Comparison of ENCODE assay signal across 1 cellular context in the genomic region with DNA sequence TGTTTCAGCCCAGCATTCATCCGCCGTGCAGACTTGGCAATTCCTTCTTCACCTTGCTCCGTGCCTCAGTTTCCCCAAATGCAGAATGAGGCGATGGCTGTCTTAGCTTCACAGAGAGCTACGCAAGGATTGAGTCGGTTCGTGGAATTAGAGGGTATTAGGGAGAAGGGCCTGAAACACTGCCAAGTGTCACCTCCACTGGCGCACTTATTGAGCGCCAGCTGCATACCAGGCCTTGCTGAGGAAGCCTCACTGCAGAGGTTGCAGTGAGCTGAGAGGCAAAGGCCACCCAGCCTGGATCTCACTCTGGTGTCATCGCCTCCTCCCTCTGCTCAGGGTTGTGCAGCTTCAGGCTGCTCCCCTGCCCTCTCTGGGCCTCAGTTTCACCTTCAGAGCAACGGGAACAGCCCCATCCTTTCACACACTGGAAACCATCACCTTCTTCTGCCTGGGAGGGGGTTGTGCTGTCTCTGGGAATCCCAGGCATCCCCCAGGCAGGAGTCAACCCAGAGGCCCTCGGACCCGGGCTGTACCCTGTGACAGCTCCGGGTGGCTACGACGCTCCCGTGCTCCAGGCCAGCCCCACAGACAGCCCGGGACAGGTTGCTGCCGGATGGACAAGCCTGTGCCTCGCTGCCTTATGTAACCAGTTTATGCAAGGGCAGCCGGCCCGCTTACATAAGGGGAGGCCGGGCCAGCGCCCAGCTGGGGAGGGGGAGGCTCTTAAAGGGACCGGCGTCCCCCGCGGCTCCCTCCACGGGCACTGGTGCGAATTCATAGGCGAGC.
TF ChIP-seq lines count a peak whose summit lies in the region.

No MANE protein-coding gene starts in this region.

TF ChIP-seq in GM23338, 12 proteins besides CTCF, POLR2A, EP300 and RAD21 (continued from another document):
- TF ChIP-seq, protein P1, sequence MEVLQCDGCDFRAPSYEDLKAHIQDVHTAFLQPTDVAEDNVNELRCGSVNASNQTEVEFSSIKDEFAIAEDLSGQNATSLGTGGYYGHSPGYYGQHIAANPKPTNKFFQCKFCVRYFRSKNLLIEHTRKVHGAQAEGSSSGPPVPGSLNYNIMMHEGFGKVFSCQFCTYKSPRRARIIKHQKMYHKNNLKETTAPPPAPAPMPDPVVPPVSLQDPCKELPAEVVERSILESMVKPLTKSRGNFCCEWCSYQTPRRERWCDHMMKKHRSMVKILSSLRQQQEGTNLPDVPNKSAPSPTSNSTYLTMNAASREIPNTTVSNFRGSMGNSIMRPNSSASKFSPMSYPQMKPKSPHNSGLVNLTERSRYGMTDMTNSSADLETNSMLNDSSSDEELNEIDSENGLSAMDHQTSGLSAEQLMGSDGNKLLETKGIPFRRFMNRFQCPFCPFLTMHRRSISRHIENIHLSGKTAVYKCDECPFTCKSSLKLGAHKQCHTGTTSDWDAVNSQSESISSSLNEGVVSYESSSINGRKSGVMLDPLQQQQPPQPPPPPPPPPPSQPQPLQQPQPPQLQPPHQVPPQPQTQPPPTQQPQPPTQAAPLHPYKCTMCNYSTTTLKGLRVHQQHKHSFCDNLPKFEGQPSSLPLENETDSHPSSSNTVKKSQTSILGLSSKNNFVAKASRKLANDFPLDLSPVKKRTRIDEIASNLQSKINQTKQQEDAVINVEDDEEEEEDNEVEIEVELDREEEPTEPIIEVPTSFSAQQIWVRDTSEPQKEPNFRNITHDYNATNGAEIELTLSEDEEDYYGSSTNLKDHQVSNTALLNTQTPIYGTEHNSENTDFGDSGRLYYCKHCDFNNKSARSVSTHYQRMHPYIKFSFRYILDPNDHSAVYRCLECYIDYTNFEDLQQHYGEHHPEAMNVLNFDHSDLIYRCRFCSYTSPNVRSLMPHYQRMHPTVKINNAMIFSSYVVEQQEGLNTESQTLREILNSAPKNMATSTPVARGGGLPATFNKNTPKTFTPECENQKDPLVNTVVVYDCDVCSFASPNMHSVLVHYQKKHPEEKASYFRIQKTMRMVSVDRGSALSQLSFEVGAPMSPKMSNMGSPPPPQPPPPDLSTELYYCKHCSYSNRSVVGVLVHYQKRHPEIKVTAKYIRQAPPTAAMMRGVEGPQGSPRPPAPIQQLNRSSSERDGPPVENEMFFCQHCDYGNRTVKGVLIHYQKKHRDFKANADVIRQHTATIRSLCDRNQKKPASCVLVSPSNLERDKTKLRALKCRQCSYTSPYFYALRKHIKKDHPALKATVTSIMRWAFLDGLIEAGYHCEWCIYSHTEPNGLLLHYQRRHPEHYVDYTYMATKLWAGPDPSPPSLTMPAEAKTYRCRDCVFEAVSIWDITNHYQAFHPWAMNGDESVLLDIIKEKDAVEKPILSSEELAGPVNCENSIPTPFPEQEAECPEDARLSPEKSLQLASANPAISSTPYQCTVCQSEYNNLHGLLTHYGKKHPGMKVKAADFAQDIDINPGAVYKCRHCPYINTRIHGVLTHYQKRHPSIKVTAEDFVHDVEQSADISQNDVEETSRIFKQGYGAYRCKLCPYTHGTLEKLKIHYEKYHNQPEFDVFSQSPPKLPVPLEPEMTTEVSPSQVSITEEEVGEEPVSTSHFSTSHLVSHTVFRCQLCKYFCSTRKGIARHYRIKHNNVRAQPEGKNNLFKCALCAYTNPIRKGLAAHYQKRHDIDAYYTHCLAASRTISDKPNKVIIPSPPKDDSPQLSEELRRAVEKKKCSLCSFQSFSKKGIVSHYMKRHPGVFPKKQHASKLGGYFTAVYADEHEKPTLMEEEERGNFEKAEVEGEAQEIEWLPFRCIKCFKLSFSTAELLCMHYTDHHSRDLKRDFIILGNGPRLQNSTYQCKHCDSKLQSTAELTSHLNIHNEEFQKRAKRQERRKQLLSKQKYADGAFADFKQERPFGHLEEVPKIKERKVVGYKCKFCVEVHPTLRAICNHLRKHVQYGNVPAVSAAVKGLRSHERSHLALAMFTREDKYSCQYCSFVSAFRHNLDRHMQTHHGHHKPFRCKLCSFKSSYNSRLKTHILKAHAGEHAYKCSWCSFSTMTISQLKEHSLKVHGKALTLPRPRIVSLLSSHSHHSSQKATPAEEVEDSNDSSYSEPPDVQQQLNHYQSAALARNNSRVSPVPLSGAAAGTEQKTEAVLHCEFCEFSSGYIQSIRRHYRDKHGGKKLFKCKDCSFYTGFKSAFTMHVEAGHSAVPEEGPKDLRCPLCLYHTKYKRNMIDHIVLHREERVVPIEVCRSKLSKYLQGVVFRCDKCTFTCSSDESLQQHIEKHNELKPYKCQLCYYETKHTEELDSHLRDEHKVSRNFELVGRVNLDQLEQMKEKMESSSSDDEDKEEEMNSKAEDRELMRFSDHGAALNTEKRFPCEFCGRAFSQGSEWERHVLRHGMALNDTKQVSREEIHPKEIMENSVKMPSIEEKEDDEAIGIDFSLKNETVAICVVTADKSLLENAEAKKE (CRISPR knock-in tag; IDR thresholded peaks at IDR 0.05) = no peak
- TF ChIP-seq STAT1 (IDR thresholded peaks at IDR 0.05; ENCODE audit: unreplicated experiment) (no peak), ZNF331 (CRISPR knock-in tag; IDR thresholded peaks at IDR 0.05; ENCODE audit: low read depth) (no peak), JUNB (IDR thresholded peaks at IDR 0.05; ENCODE audit: unreplicated experiment) (no peak), CREB1 (CRISPR knock-in tag; IDR thresholded peaks at IDR 0.05; ENCODE audit: low read depth) (no peak), NANOG (IDR thresholded peaks at IDR 0.05; ENCODE audit: borderline replicate concordance) (no peak), ZNF114 (CRISPR knock-in tag; IDR thresholded peaks at IDR 0.05) (no peak), EZH2phosphoT487 (IDR thresholded peaks at IDR 0.05; ENCODE audit: unreplicated experiment) (no peak), POLR2AphosphoS5 (IDR thresholded peaks at IDR 0.05; ENCODE audit: low read depth) (no peak)
- TF ChIP-seq, protein P2, sequence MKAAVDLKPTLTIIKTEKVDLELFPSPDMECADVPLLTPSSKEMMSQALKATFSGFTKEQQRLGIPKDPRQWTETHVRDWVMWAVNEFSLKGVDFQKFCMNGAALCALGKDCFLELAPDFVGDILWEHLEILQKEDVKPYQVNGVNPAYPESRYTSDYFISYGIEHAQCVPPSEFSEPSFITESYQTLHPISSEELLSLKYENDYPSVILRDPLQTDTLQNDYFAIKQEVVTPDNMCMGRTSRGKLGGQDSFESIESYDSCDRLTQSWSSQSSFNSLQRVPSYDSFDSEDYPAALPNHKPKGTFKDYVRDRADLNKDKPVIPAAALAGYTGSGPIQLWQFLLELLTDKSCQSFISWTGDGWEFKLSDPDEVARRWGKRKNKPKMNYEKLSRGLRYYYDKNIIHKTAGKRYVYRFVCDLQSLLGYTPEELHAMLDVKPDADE (IDR thresholded peaks at IDR 0.05) = no peak
- TF ChIP-seq, protein P3, sequence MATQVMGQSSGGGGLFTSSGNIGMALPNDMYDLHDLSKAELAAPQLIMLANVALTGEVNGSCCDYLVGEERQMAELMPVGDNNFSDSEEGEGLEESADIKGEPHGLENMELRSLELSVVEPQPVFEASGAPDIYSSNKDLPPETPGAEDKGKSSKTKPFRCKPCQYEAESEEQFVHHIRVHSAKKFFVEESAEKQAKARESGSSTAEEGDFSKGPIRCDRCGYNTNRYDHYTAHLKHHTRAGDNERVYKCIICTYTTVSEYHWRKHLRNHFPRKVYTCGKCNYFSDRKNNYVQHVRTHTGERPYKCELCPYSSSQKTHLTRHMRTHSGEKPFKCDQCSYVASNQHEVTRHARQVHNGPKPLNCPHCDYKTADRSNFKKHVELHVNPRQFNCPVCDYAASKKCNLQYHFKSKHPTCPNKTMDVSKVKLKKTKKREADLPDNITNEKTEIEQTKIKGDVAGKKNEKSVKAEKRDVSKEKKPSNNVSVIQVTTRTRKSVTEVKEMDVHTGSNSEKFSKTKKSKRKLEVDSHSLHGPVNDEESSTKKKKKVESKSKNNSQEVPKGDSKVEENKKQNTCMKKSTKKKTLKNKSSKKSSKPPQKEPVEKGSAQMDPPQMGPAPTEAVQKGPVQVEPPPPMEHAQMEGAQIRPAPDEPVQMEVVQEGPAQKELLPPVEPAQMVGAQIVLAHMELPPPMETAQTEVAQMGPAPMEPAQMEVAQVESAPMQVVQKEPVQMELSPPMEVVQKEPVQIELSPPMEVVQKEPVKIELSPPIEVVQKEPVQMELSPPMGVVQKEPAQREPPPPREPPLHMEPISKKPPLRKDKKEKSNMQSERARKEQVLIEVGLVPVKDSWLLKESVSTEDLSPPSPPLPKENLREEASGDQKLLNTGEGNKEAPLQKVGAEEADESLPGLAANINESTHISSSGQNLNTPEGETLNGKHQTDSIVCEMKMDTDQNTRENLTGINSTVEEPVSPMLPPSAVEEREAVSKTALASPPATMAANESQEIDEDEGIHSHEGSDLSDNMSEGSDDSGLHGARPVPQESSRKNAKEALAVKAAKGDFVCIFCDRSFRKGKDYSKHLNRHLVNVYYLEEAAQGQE (IDR thresholded peaks at IDR 0.05; ENCODE audit: unreplicated experiment) = no peak
